Comparison of ENCODE assay signal across 16 cellular contexts in the genomic region with DNA sequence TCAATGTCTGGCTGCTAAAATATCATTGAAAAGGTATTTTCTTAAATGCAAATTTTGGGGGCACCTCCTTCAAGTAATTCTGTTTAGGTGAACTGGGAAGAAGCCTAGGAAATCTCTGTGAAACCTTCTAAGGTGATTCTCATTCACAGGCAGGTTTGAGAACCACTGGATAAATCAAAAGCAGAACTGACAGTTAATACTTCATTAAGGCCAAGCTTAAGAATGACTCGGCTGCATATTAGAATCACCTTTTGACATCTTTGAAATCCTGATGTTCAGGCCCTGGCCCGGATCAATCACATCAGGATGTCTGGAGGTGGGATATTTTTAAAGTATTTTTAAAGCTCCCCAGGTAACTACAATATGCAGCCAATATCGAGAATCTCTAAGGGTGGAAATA. TPM values are rescaled to one million over a fixed set of nuclear protein-coding genes. Genes with fewer than 3 reads are reported as not detected.
"Had no signal": no experiment of that assay in that cellular context is flagged by ENCODE, and none has a peak within 500 bp of the region (broad histone marks: within the 10 kb centered on the region; RNA-seq: fewer than 3 reads in every experiment).

No MANE protein-coding gene starts in this region.

- H3K9me3 ChIP-seq: gastrocnemius medialis, heart right ventricle, sigmoid colon, testis, upper lobe of right lung had no signal

- DNase-seq: activated CD4-positive, alpha-beta memory T cell treated with anti-CD3 and anti-CD28 coated beads, Interleukin-2, amount 10 ng/mL, durations not matched to agents 7 days and 5 days; activated gamma-delta T cell; activated T-cell treated with anti-CD3 and anti-CD28 coated beads, Interleukin-2, amount 50 U/mL, for 48 hours; amygdala; cortex of kidney; effector memory CD4-positive, alpha-beta T cell; gastrocnemius medialis; heart right ventricle; mesenchymal stem cell; nephron progenitor cell; sigmoid colon; stimulated activated naive CD8-positive, alpha-beta T cell treated with anti-CD3 and anti-CD28 coated beads, Interleukin-15, Interleukin-2, amounts not matched to agents 100 U/mL and 50 U/mL, for 24 hours; testis; upper lobe of right lung had no signal

- ATAC-seq: gastrocnemius medialis; heart right ventricle; stimulated activated naive CD8-positive, alpha-beta T cell treated with anti-CD3 and anti-CD28 coated beads, Interleukin-15, Interleukin-2, amounts not matched to agents 100 U/mL and 50 U/mL, for 24 hours; upper lobe of right lung had no signal

- H3K4me3 ChIP-seq: gastrocnemius medialis, heart right ventricle, sigmoid colon, testis, upper lobe of right lung had no signal

- H3K27me3 ChIP-seq: gastrocnemius medialis, heart right ventricle, sigmoid colon, testis, upper lobe of right lung had no signal

- H3K27ac ChIP-seq: gastrocnemius medialis, heart right ventricle, sigmoid colon, testis, upper lobe of right lung had no signal

- H3K4me1 ChIP-seq: gastrocnemius medialis, heart right ventricle, sigmoid colon, testis, upper lobe of right lung had no signal

- H3K36me3 ChIP-seq: gastrocnemius medialis, heart right ventricle, sigmoid colon, upper lobe of right lung had no signal

RNA-seq across cellular contexts. Expression of a gene that starts 50.6 kb away (rescaled TPM):
- total RNA-seq: sigmoid colon had no signal

RNA-seq across cellular contexts. Expression of a gene that starts 58.0 kb away (rescaled TPM):
- total RNA-seq: gastrocnemius medialis, heart right ventricle, osteoblast, pulmonary artery endothelial cell, sigmoid colon had no signal
- polyA plus RNA-seq: heart right ventricle had no signal
